In genomic region chr2:96960956-96961350, GRCh38 we compare ENCODE assay signal across 17 cellular contexts. TPM values are rescaled to one million over a fixed set of nuclear protein-coding genes. Genes with fewer than 3 reads are reported as not detected.
DNase-seq lines count a peak whose midpoint lies in the region; ATAC-seq and TF ChIP-seq lines count a peak whose summit lies in the region.
"Had no signal": no experiment of that assay in that cellular context is flagged by ENCODE, and none has a peak within 500 bp of the region (broad histone marks: within the 10 kb centered on the region; RNA-seq: fewer than 3 reads in every experiment).

No MANE protein-coding gene starts in this region.

- no TSS peak for BruUV-seq in OCI-LY7 (replicated peaks; lab: Mats Ljungman, UMichigan)

- TF ChIP-seq CTCF in OCI-LY7 (conservative IDR thresholded peaks at IDR 0.05; ENCODE audit: low read length) (no peak), colonic mucosa (IDR thresholded peaks at IDR 0.05) (no peak), osteoblast (IDR thresholded peaks at IDR 0.05; ENCODE audit: extremely low read depth, low read depth, low read length) (no peak)

- no peak overlapping the region for H3K4me3 Mint-ChIP-seq in activated naive CD4-positive, alpha-beta T cell treated with anti-CD3 and anti-CD28 coated beads, Interleukin-2, amount 50 U/mL, for 24 hours

- H4K20me1 ChIP-seq in OCI-LY7 (ENCODE audit: insufficient read depth, low read length) (no peaks in the 10 kb centered on the region), osteoblast (ENCODE audit: insufficient read depth, low read length) (no peaks in the 10 kb centered on the region)

- intact Hi-C loops in OCI-LY7 (cut with micrococcal nuclease; ENCODE audit: unreplicated experiment) (loop anchor here (1.0 to 5.0 kb wide), 2 partner anchors 103 to 151 kb away; partner anchors contain the start of genes ANKRD36 and ANKRD39), colonic mucosa (cut with DNase I) (no loop called here)

- H3K27me3 Mint-ChIP-seq in activated naive CD4-positive, alpha-beta T cell treated with anti-CD3 and anti-CD28 coated beads, Interleukin-2, amount 50 U/mL, for 24 hours: no peaks in the 10 kb centered on the region

- no peaks in the 10 kb centered on the region for H3K9me3 ChIP-seq in OCI-LY7 (ENCODE audit: low read length)
- no peaks in the 10 kb centered on the region for H3K9me3 ChIP-seq in colonic mucosa
- no peaks in the 10 kb centered on the region for H3K9me3 ChIP-seq in osteoblast (ENCODE audit: low read depth, low read length)
- H3K9me3 ChIP-seq: right lobe of liver, thoracic aorta had no signal

- no peak for DNase-seq in activated naive CD4-positive, alpha-beta T cell treated with Interleukin-2 at 50 U/mL for 16 hours
- DNase-seq in OCI-LY7 (ENCODE audit: low spot score) (no peak), colonic mucosa (peak; percentile 39), osteoblast (ENCODE audit: insufficient read length, low spot score, missing footprints) (peak; percentile 66), caudate nucleus (lab: John Stamatoyannopoulos, UW) (no peak), H7 (no peak)

- CTCF ChIA-PET in OCI-LY7 (lab: Charles Lee; ENCODE audit: unreplicated experiment): interaction anchor here (1.0 kb wide), 1 partner anchor 103 kb away, joined by 3 read pairs; the partner anchor contains the start of gene ANKRD39

- H3K4me1 Mint-ChIP-seq in activated naive CD4-positive, alpha-beta T cell treated with anti-CD3 and anti-CD28 coated beads, Interleukin-2, amount 50 U/mL, for 24 hours: peaks cover 60% of the 10 kb centered on the region

- H3K27ac ChIP-seq in OCI-LY7 (ENCODE audit: low read depth, low read length, poor library complexity, severe bottlenecking): no peak overlapping the region
- peak overlapping the region; percentile 18 for H3K27ac ChIP-seq in colonic mucosa
- H3K27ac ChIP-seq in osteoblast (ENCODE audit: low read depth, low read length): no peak overlapping the region
- no peak overlapping the region for H3K27ac ChIP-seq in caudate nucleus (ENCODE audit: low read depth, low read length)
- H3K27ac ChIP-seq: epithelial cell of prostate, foreskin keratinocyte, GM23248, parathyroid adenoma, right lobe of liver, thoracic aorta had no signal

- H3K4me3 ChIP-seq in OCI-LY7 (ENCODE audit: low read depth, low read length, poor library complexity, severe bottlenecking) (no peak overlapping the region), colonic mucosa (no peak overlapping the region), osteoblast (ENCODE audit: insufficient read depth, low read length) (no peak overlapping the region), H7 (ENCODE audit: insufficient read depth, low read depth, low read length) (no peak overlapping the region)
- H3K4me3 ChIP-seq: GM23248, K562, right lobe of liver, thoracic aorta had no signal

- ATAC-seq in HG03045 (IDR thresholded peaks at IDR 0.05; ENCODE audit: unreplicated experiment): no peak

- H2AFZ ChIP-seq in OCI-LY7 (ENCODE audit: low read length) (0 out of 2 replicates have a peak overlapping the region, but pooled peaks have one; percentile 7), osteoblast (ENCODE audit: low read length) (no peak overlapping the region)
- H2AFZ ChIP-seq: GM23248, parathyroid adenoma had no signal

- no peaks in the 10 kb centered on the region for H3K79me2 ChIP-seq in OCI-LY7 (ENCODE audit: insufficient read depth, low read depth, low read length)
- no peaks in the 10 kb centered on the region for H3K79me2 ChIP-seq in osteoblast (ENCODE audit: insufficient read depth, low read length)
- H3K79me2 ChIP-seq: parathyroid adenoma had no signal

- H3K9ac ChIP-seq in colonic mucosa (ENCODE audit: low read depth in 2 of 2, low read length in 2 of 2): no peak overlapping the region
- H3K9ac ChIP-seq: GM23248, parathyroid adenoma had no signal

- H3K4me1 ChIP-seq in OCI-LY7 (ENCODE audit: insufficient read depth, low read length, poor library complexity, severe bottlenecking): peaks cover 24% of the 10 kb centered on the region
- H3K4me1 ChIP-seq in colonic mucosa: peaks cover 15% of the 10 kb centered on the region
- H3K4me1 ChIP-seq in osteoblast (ENCODE audit: insufficient read depth, low read length): no peaks in the 10 kb centered on the region
- H3K4me1 ChIP-seq: parathyroid adenoma, right lobe of liver had no signal

- H3K27ac Mint-ChIP-seq in activated naive CD4-positive, alpha-beta T cell treated with anti-CD3 and anti-CD28 coated beads, Interleukin-2, amount 50 U/mL, for 24 hours: peak overlapping the region; percentile 65

- no peaks in the 10 kb centered on the region for H3K9me2 ChIP-seq in OCI-LY7 (ENCODE audit: insufficient read depth, low read length)

- no peaks in the 10 kb centered on the region for H3K36me3 Mint-ChIP-seq in activated naive CD4-positive, alpha-beta T cell treated with anti-CD3 and anti-CD28 coated beads, Interleukin-2, amount 50 U/mL, for 24 hours
- H3K36me3 Mint-ChIP-seq: immature natural killer cell had no signal

- POLR2A ChIA-PET in OCI-LY7 (lab: Charles Lee): interaction anchor here (0.5 to 0.6 kb wide), 2 partner anchors 106 to 394 kb away, joined by 3 read pairs; no protein-coding TSS in a partner anchor

- no peaks in the 10 kb centered on the region for H3K27me3 ChIP-seq in colonic mucosa
- H3K27me3 ChIP-seq in osteoblast (ENCODE audit: insufficient read depth, low read length): no peaks in the 10 kb centered on the region
- H3K27me3 ChIP-seq in H7 (ENCODE audit: control insufficient read depth, insufficient read depth, low read length): no peaks in the 10 kb centered on the region
- H3K27me3 ChIP-seq: dorsolateral prefrontal cortex, foreskin keratinocyte, right lobe of liver had no signal

- H3K36me3 ChIP-seq in OCI-LY7 (ENCODE audit: insufficient read depth, low read length) (no peaks in the 10 kb centered on the region), colonic mucosa (no peaks in the 10 kb centered on the region), osteoblast (ENCODE audit: insufficient read depth, low read length) (no peaks in the 10 kb centered on the region), H7 (replicated peaks; ENCODE audit: control insufficient read depth, insufficient read depth, low read length) (no peaks in the 10 kb centered on the region)
- H3K36me3 ChIP-seq: right lobe of liver, thoracic aorta had no signal

- no peak overlapping the region for H3K4me2 ChIP-seq in OCI-LY7 (ENCODE audit: low read length)
- H3K4me2 ChIP-seq in osteoblast (ENCODE audit: insufficient read depth, low read length): no peak overlapping the region

- H3K9me3 Mint-ChIP-seq in activated naive CD4-positive, alpha-beta T cell treated with anti-CD3 and anti-CD28 coated beads, Interleukin-2, amount 50 U/mL, for 24 hours: no peaks in the 10 kb centered on the region
- H3K9me3 Mint-ChIP-seq: immature natural killer cell had no signal

RNA-seq across cellular contexts. Expression of gene FAM178B, which starts 25.4 kb away (rescaled TPM):
- not detected in 2 replicates for total RNA-seq in OCI-LY7 (2014; rRNA removed; shearing (Covaris generic))
- not detected in 2 replicates for total RNA-seq in OCI-LY7 (2022)
- total RNA-seq in colonic mucosa: under 1 TPM in 1 of 2 donors, not detected in 1; 0.84 TPM
- total RNA-seq in osteoblast: under 0.01 TPM in 1 of 2 replicates, not detected in the other
- 0.17 and 0.26 TPM in 2 replicates for total RNA-seq in H7 (2014; rRNA removed; shearing (Covaris generic))
- total RNA-seq: foreskin keratinocyte, GM23248, thoracic aorta had no signal

Comparison
In these comparisons a context has a peak if more than half of its experiments do, and no peak if none do; other contexts are left out.
1. DNase-seq: peak in colonic mucosa (single experiment) and osteoblast (single experiment); none in activated naive CD4-positive, alpha-beta T cell treated with Interleukin-2 at 50 U/mL for 16 hours (single experiment), OCI-LY7 (single experiment), caudate nucleus (0 of 61) and H7 (single experiment).